Comparison of ENCODE assay signal across 17 cellular contexts in genomic region chr2:180191352-180192124, GRCh38.
DNase-seq lines count a peak whose midpoint lies in the region; ATAC-seq and TF ChIP-seq lines count a peak whose summit lies in the region.
"Had no signal": no experiment of that assay in that cellular context is flagged by ENCODE, and none has a peak within 500 bp of the region (broad histone marks: within the 10 kb centered on the region; RNA-seq: fewer than 3 reads in every experiment).

No MANE protein-coding gene starts in this region.

- H3K9me3 ChIP-seq in muscle layer of colon (ENCODE audit: low read length) = no peaks in the 10 kb centered on the region
- no peaks in the 10 kb centered on the region for H3K9me3 ChIP-seq in BE2C
- H3K9me3 ChIP-seq: heart right ventricle, MG63, mucosa of descending colon had no signal

- H3K4me1 ChIP-seq in muscle layer of colon (ENCODE audit: insufficient read depth, low read length) = peaks cover 8% of the 10 kb centered on the region
- no peaks in the 10 kb centered on the region for H3K4me1 ChIP-seq in BE2C
- H3K4me1 ChIP-seq: heart right ventricle had no signal

- peak; percentile 17 for DNase-seq in EL
- peak; percentile 14 for DNase-seq in NCI-H2227 treated with DMSO at 0.1 percent for 48 hours (lab: John Stamatoyannopoulos, UW)
- DNase-seq in fibroblast of gingiva (ENCODE audit: low read depth) = peak; percentile 58
- no peak for DNase-seq in kidney glomerular epithelial cell (lab: John Stamatoyannopoulos, UW)
- no peak for DNase-seq in DMS79 treated with DMSO at 0.1 percent for 48 hours (lab: John Stamatoyannopoulos, UW)
- no peak for DNase-seq in BE2C
- DNase-seq: activated CD8-positive, alpha-beta T cell treated with anti-CD3 and anti-CD28 coated beads for 36 hours; cerebellar nuclear complex; heart right ventricle; kidney; MG63; NCI-H2029; NCI-H69; posterior cingulate gyrus had no signal

- H3K27me3 ChIP-seq in muscle layer of colon (ENCODE audit: control insufficient read depth in 1 of 2, insufficient read depth in 2 of 2, low read length in 2 of 2) = no peaks in the 10 kb centered on the region
- no peaks in the 10 kb centered on the region for H3K27me3 ChIP-seq in BE2C
- H3K27me3 ChIP-seq: MG63 had no signal

- H3K36me3 ChIP-seq in muscle layer of colon (ENCODE audit: insufficient read depth, low read length) = no peaks in the 10 kb centered on the region
- no peaks in the 10 kb centered on the region for H3K36me3 ChIP-seq in BE2C
- H3K36me3 ChIP-seq: heart right ventricle, MG63 had no signal

- H3K4me3 ChIP-seq in muscle layer of colon (ENCODE audit: low read depth in 1 of 2, low read length in 2 of 2) = peak overlapping the region in 1 of 2 donors; percentile 8
- no peak overlapping the region for H3K4me3 ChIP-seq in BE2C (ENCODE audit: low read depth, low read length)
- H3K4me3 ChIP-seq: MG63, mucosa of descending colon had no signal

- ATAC-seq in HG02885 (IDR thresholded peaks at IDR 0.05; ENCODE audit: poor library complexity, unreplicated experiment) = no peak
- ATAC-seq: activated CD8-positive, alpha-beta T cell treated with anti-CD3 and anti-CD28 coated beads for 36 hours; heart right ventricle; mucosa of descending colon had no signal

- peak overlapping the region; percentile 34 for H3K27ac ChIP-seq in muscle layer of colon (ENCODE audit: low read depth, low read length)
- H3K27ac ChIP-seq: heart right ventricle had no signal

- H3K9ac ChIP-seq in muscle layer of colon (ENCODE audit: low read length) = no peak overlapping the region

- no peak for TF ChIP-seq CTCF in BE2C (IDR thresholded peaks at IDR 0.05; ENCODE audit: low read depth, low read length)

Comparison
In these comparisons a context has a peak if more than half of its experiments do, and no peak if none do; other contexts are left out.
1. DNase-seq: peak in EL (single experiment), NCI-H2227 treated with DMSO at 0.1 percent for 48 hours (single experiment) and fibroblast of gingiva (single experiment); none in kidney glomerular epithelial cell (single experiment), DMS79 treated with DMSO at 0.1 percent for 48 hours (single experiment) and BE2C (single experiment).